11 cellular contexts compared by ENCODE assay signal in the genomic region with DNA sequence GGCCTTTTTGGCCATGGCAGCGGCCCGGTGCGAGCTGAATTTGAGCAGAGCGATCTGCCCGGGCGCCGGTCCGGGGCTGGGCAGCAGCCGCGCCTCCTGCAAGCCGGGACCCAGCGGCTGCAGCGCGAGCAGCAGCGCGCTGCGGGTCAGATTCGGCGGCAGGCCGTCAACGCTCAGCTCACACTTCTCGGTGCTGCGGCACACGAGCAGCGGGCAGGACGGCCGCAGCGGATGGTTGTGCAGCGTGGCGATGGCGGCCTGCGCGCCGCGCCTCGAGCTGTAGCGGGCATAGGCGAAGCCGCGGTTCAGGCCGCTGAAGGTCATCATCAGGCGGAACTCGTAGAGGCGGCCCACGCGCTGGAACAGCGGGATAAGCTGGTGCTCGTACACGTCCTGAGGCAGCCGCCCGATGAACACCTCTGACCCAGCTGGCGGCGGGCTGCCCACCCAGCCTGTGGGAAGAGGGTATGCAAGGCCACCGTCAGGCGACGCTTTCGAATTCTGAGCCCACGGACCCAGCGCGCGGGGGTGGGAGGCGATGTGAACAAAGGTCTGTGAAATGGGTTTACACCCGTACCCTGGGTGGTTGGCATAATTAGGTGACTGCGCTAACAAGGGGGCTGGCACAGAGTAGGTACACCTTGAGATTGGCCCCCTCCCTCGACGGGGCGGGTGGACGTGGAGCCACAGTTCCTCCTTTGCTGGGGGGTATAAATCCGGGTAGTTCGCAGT. TPM values are rescaled to one million over a fixed set of nuclear protein-coding genes. Genes with fewer than 3 reads are reported as not detected.
DNase-seq lines count a peak whose midpoint lies in the region; ATAC-seq, FAIRE-seq and TF ChIP-seq lines count a peak whose summit lies in the region.
"Had no signal": no experiment of that assay in that cellular context is flagged by ENCODE, and none has a peak within 500 bp of the region (broad histone marks: within the 10 kb centered on the region; RNA-seq: fewer than 3 reads in every experiment).

No MANE protein-coding gene starts in this region.

- TF ChIP-seq CTCF in astrocyte (IDR thresholded peaks at IDR 0.05; ENCODE audit: insufficient read depth, low read depth, low read length) (no peak), keratinocyte (optimal IDR thresholded peaks at IDR 0.05 in 1 of 3, IDR thresholded peaks at IDR 0.05 in 1 of 3, conservative IDR thresholded peaks at IDR 0.05 in 1 of 3; ENCODE audit: extremely low read depth in 1 of 3, insufficient read depth in 2 of 3, low read length in 3 of 3) (no peak), upper lobe of left lung (IDR thresholded peaks at IDR 0.05) (no peak), PC-9 (conservative IDR thresholded peaks at IDR 0.05) (no peak)

- H3K4me1 ChIP-seq in astrocyte (ENCODE audit: insufficient read depth, low read length) (no peaks in the 10 kb centered on the region), keratinocyte (ENCODE audit: control insufficient read depth, extremely low read depth, insufficient read depth, low read length) (no peaks in the 10 kb centered on the region), upper lobe of left lung (peaks cover 0 to under 1% (median 0%) of the 10 kb centered on the region in 4 donors), PC-9 (replicated peaks; ENCODE audit: insufficient read depth) (no peaks in the 10 kb centered on the region)
- H3K4me1 ChIP-seq: SJSA1 had no signal

- H3K27ac ChIP-seq in astrocyte (ENCODE audit: low read depth, low read length) = no peak overlapping the region
- H3K27ac ChIP-seq in keratinocyte (ENCODE audit: control insufficient read depth, insufficient read depth, low read length) = no peak overlapping the region
- no peak overlapping the region for H3K27ac ChIP-seq in upper lobe of left lung
- H3K27ac ChIP-seq in PC-9 = no peak overlapping the region
- H3K27ac ChIP-seq: SJSA1 had no signal

- no peaks in the 10 kb centered on the region for H3K27me3 Mint-ChIP-seq in activated naive CD4-positive, alpha-beta T cell treated with anti-CD3 and anti-CD28 coated beads, Interleukin-2, amount 10 ng/mL, durations not matched to agents 7 days and 5 days
- H3K27me3 Mint-ChIP-seq in astrocyte (ENCODE audit: low read depth, unreplicated experiment) = no peaks in the 10 kb centered on the region
- H3K27me3 Mint-ChIP-seq: CD4-positive, CD25-positive, alpha-beta regulatory T cell had no signal

- dilution Hi-C loops in keratinocyte (cut with MboI; ENCODE audit: extremely low pct_ligation_motif_present, low sequenced_read_pairs) = no loop called here

- no peaks in the 10 kb centered on the region for H3K9me3 Mint-ChIP-seq in activated naive CD4-positive, alpha-beta T cell treated with anti-CD3 and anti-CD28 coated beads, Interleukin-2, amount 10 ng/mL, durations not matched to agents 7 days and 5 days
- no peaks in the 10 kb centered on the region for H3K9me3 Mint-ChIP-seq in astrocyte (ENCODE audit: unreplicated experiment)
- H3K9me3 Mint-ChIP-seq: CD4-positive, CD25-positive, alpha-beta regulatory T cell had no signal

- intact Hi-C loops in posterior vena cava (cut with DNase I) (no loop called here), PC-9 (cut with micrococcal nuclease; ENCODE audit: unreplicated experiment) (no loop called here)

- peaks cover 3% of the 10 kb centered on the region; the same call in 1 of the 2 replicates for H3F3A ChIP-seq in PC-9 (ENCODE audit: insufficient read depth, low read depth)

- no peaks in the 10 kb centered on the region for H3K9me3 ChIP-seq in astrocyte (ENCODE audit: insufficient read depth, low read depth, low read length)
- H3K9me3 ChIP-seq in keratinocyte (ENCODE audit: control insufficient read depth, low read depth, low read length) = no peaks in the 10 kb centered on the region
- H3K9me3 ChIP-seq in upper lobe of left lung = no peaks in the 10 kb centered on the region
- no peaks in the 10 kb centered on the region for H3K9me3 ChIP-seq in PC-9 (ENCODE audit: insufficient read depth, low read depth)
- H3K9me3 ChIP-seq: SJSA1 had no signal

- H3K9me2 ChIP-seq in PC-9 (ENCODE audit: insufficient read depth) = no peaks in the 10 kb centered on the region

- no peak for FAIRE-seq in astrocyte (lab: Jason Lieb, UNC)
- no peak for FAIRE-seq in keratinocyte (lab: Jason Lieb, UNC)
- FAIRE-seq: endometrium had no signal

- H3K4me3 Mint-ChIP-seq in activated naive CD4-positive, alpha-beta T cell treated with anti-CD3 and anti-CD28 coated beads, Interleukin-2, amount 10 ng/mL, durations not matched to agents 7 days and 5 days = no peak overlapping the region
- no peak overlapping the region for H3K4me3 Mint-ChIP-seq in astrocyte (ENCODE audit: unreplicated experiment)
- H3K4me3 Mint-ChIP-seq: CD4-positive, CD25-positive, alpha-beta regulatory T cell had no signal

- TF ChIP-seq POLR2A in upper lobe of left lung (IDR thresholded peaks at IDR 0.05) = no peak

- peak overlapping the region; percentile 5 for H3K4me2 ChIP-seq in astrocyte (ENCODE audit: low read length)
- peak overlapping the region; percentile 4 for H3K4me2 ChIP-seq in keratinocyte (ENCODE audit: control insufficient read depth, extremely low read depth, insufficient read depth, low read depth, low read length)
- no peak overlapping the region for H3K4me2 ChIP-seq in PC-9

- H3K4me3 ChIP-seq in astrocyte (ENCODE audit: insufficient read depth, low read depth, low read length) (no peak overlapping the region), keratinocyte (ENCODE audit: control insufficient read depth in 2 of 3, extremely low read depth in 1 of 3, insufficient read depth in 2 of 3, low read depth in 1 of 3, low read length in 3 of 3) (no peak overlapping the region), upper lobe of left lung (peak overlapping the region in 1 of 4 donors; percentile 17), PC-9 (no peak overlapping the region)
- H3K4me3 ChIP-seq: SJSA1 had no signal

- WGBS in upper lobe of left lung, 2 donors = 88% methylated on average over 17 to 69 of the region's 70 CpGs

- H3K9me1 ChIP-seq in keratinocyte (ENCODE audit: control insufficient read depth, extremely low read depth, insufficient read depth, low read length) = no peaks in the 10 kb centered on the region

- no peak for TF ChIP-seq EP300 in upper lobe of left lung (IDR thresholded peaks at IDR 0.05)

- H3K36me3 ChIP-seq in astrocyte (ENCODE audit: insufficient read depth, low read length) = peaks cover 45% of the 10 kb centered on the region
- peaks cover 43 to 47% of the 10 kb centered on the region in 2 experiments for H3K36me3 ChIP-seq in keratinocyte (ENCODE audit: control insufficient read depth in 2 of 2, extremely low read depth in 1 of 2, insufficient read depth in 2 of 2, low read length in 2 of 2)
- peaks cover 29 to 100% (median 80%) of the 10 kb centered on the region in 4 donors for H3K36me3 ChIP-seq in upper lobe of left lung
- H3K36me3 ChIP-seq in PC-9 (ENCODE audit: low read depth) = peaks cover 23% of the 10 kb centered on the region; the same call in 1 of the 2 replicates

- H3K79me2 ChIP-seq in astrocyte (ENCODE audit: insufficient read depth, low read length) = peaks cover 18% of the 10 kb centered on the region
- H3K79me2 ChIP-seq in keratinocyte (ENCODE audit: control insufficient read depth, insufficient read depth, low read length) = peaks cover 8% of the 10 kb centered on the region
- H3K79me2 ChIP-seq in PC-9 (ENCODE audit: low read depth) = peaks cover 3% of the 10 kb centered on the region

- H4K20me1 ChIP-seq in astrocyte (ENCODE audit: insufficient read depth, low read length) (peaks cover 30% of the 10 kb centered on the region), keratinocyte (ENCODE audit: control insufficient read depth, extremely low read depth, insufficient read depth, low read length) (no peaks in the 10 kb centered on the region), PC-9 (ENCODE audit: insufficient read depth) (no peaks in the 10 kb centered on the region)

- POLR2A ChIA-PET in PC-9 (lab: Charles Lee; ENCODE audit: unreplicated experiment) = no interaction called here

- no peak overlapping the region for H2AFZ ChIP-seq in astrocyte (ENCODE audit: low read depth, low read length)
- no peak overlapping the region for H2AFZ ChIP-seq in keratinocyte (ENCODE audit: control insufficient read depth, low read length)
- H2AFZ ChIP-seq in PC-9 = no peak overlapping the region

- CTCF ChIA-PET in activated naive CD4-positive, alpha-beta T cell treated with anti-CD3 and anti-CD28 coated beads, Interleukin-2, amount 10 ng/mL, durations not matched to agents 7 days and 5 days (lab: Charles Lee) = no interaction called here
- CTCF ChIA-PET in PC-9 (lab: Charles Lee) = no interaction called here

- no peaks in the 10 kb centered on the region for H3K27me3 ChIP-seq in astrocyte (ENCODE audit: insufficient read depth, low read length)
- no peaks in the 10 kb centered on the region for H3K27me3 ChIP-seq in keratinocyte (ENCODE audit: control insufficient read depth, extremely low read depth, insufficient read depth, low read length)
- H3K27me3 ChIP-seq in upper lobe of left lung = no peaks in the 10 kb centered on the region
- no peaks in the 10 kb centered on the region for H3K27me3 ChIP-seq in PC-9 (ENCODE audit: insufficient read depth, low read depth)
- H3K27me3 ChIP-seq: SJSA1 had no signal

- no peak overlapping the region for H3K27ac Mint-ChIP-seq in activated naive CD4-positive, alpha-beta T cell treated with anti-CD3 and anti-CD28 coated beads, Interleukin-2, amount 10 ng/mL, durations not matched to agents 7 days and 5 days
- no peak overlapping the region for H3K27ac Mint-ChIP-seq in astrocyte (ENCODE audit: unreplicated experiment)
- H3K27ac Mint-ChIP-seq: CD4-positive, CD25-positive, alpha-beta regulatory T cell had no signal

- ATAC-seq in upper lobe of left lung (ENCODE audit: low FRiP score in 2 of 2) = peak in 1 of 2 donors; percentile 54

- no peak overlapping the region for H3K9ac ChIP-seq in astrocyte (ENCODE audit: low read length)
- no peak overlapping the region for H3K9ac ChIP-seq in keratinocyte (ENCODE audit: control insufficient read depth, extremely low read depth, insufficient read depth, low read length)

- peaks cover 7% of the 10 kb centered on the region for H3K4me1 Mint-ChIP-seq in activated naive CD4-positive, alpha-beta T cell treated with anti-CD3 and anti-CD28 coated beads, Interleukin-2, amount 10 ng/mL, durations not matched to agents 7 days and 5 days
- peaks cover 2% of the 10 kb centered on the region for H3K4me1 Mint-ChIP-seq in astrocyte (ENCODE audit: low read depth, unreplicated experiment)

- H3K36me3 Mint-ChIP-seq in activated naive CD4-positive, alpha-beta T cell treated with anti-CD3 and anti-CD28 coated beads, Interleukin-2, amount 10 ng/mL, durations not matched to agents 7 days and 5 days = peaks cover 56% of the 10 kb centered on the region
- peaks cover 29% of the 10 kb centered on the region for H3K36me3 Mint-ChIP-seq in astrocyte (ENCODE audit: low read depth, unreplicated experiment)

- no TSS peak for BruUV-seq in PC-9 (replicated peaks; lab: Mats Ljungman, UMichigan)

- DNase-seq in activated naive CD4-positive, alpha-beta T cell treated with anti-CD3 and anti-CD28 coated beads, Interleukin-2, amount 10 ng/mL, durations not matched to agents 7 days and 5 days = peak; percentile 45
- DNase-seq in activated naive CD4-positive, alpha-beta T cell treated with anti-CD3 and anti-CD28 coated beads, Interleukin-2, amount 50 U/mL, for 16 hours = no peak
- no peak for DNase-seq in astrocyte (ENCODE audit: low read depth)
- DNase-seq in keratinocyte (ENCODE audit: low read depth, low spot score) = no peak
- peak; percentile 49 to 82 for DNase-seq in upper lobe of left lung
- no peak for DNase-seq in posterior vena cava (ENCODE audit: low spot score)
- DNase-seq in PC-9 = no peak
- no peak for DNase-seq in middle frontal gyrus (ENCODE audit: extremely low spot score, low spot score)
- DNase-seq: CD4-positive, CD25-positive, alpha-beta regulatory T cell had no signal

RNA-seq across cellular contexts. Expression of a gene that starts 0.8 kb away (rescaled TPM):
- total RNA-seq in astrocyte = 1.4 and 1.7 TPM in 2 replicates
- polyA plus RNA-seq in keratinocyte = 0.22 to 0.48 TPM (median 0.23 TPM) in 3 replicates
- polyA plus RNA-seq in keratinocyte (2011; ENCODE audit: low read depth) = not detected
- polyA plus RNA-seq in keratinocyte (2011; cell fraction: cytosol; rRNA removed) = 0.09 and 0.13 TPM in 2 replicates
- 1.4 and 1.7 TPM in 2 replicates for polyA plus RNA-seq in keratinocyte (2011; cell fraction: nucleus; rRNA removed)
- polyA plus RNA-seq in keratinocyte (2012; ENCODE audit: low replicate concordance) = 0.13 TPM in 1 of 2 replicates, not detected in the other
- polyA minus RNA-seq in keratinocyte = 0.20 TPM in 1 of 3 replicates, not detected in the others
- not detected for polyA minus RNA-seq in keratinocyte (2011; cell fraction: cytosol; rRNA and poly(A)+ RNA removed)
- polyA minus RNA-seq in keratinocyte (2011; cell fraction: nucleus; rRNA and poly(A)+ RNA removed) = 0.32 and 0.62 TPM in 2 replicates
- total RNA-seq in upper lobe of left lung = 1 to 10 TPM in 5 of 6 donors, under 1 TPM in 1; 0.92 to 3.6 (median 1.6) TPM
- under 1 TPM; 0.52 to 0.56 TPM for total RNA-seq in posterior vena cava
- 1.2 and 2.0 TPM in 2 replicates for total RNA-seq in PC-9 (2021)
- polyA plus RNA-seq: CD4-positive, CD25-positive, alpha-beta regulatory T cell had no signal

RNA-seq across cellular contexts. Expression of a gene that starts 7.9 kb away (rescaled TPM):
- total RNA-seq in astrocyte (28.8 and 31.2 TPM in 2 replicates), upper lobe of left lung (10 to 100 TPM; 23.2 to 44.0 (median 24.5) TPM), posterior vena cava (10 to 100 TPM; 13.0 to 14.9 TPM), PC-9 (2021) (37.9 and 39.2 TPM in 2 replicates)
- polyA plus RNA-seq in keratinocyte = 21.6 to 29.3 TPM (median 22.1 TPM) in 3 replicates
- polyA plus RNA-seq in keratinocyte (2011; ENCODE audit: low read depth) = 6.8 TPM
- 18.5 and 19.9 TPM in 2 replicates for polyA plus RNA-seq in keratinocyte (2011; cell fraction: cytosol; rRNA removed)
- 40.0 and 43.7 TPM in 2 replicates for polyA plus RNA-seq in keratinocyte (2011; cell fraction: nucleus; rRNA removed)
- polyA plus RNA-seq in keratinocyte (2012; ENCODE audit: low replicate concordance) = 20.5 and 23.3 TPM in 2 replicates
- 20.4 to 24.2 TPM (median 20.9 TPM) in 3 replicates for polyA minus RNA-seq in keratinocyte
- polyA minus RNA-seq in keratinocyte (2011; cell fraction: cytosol; rRNA and poly(A)+ RNA removed) = 24.2 TPM
- 13.6 and 17.0 TPM in 2 replicates for polyA minus RNA-seq in keratinocyte (2011; cell fraction: nucleus; rRNA and poly(A)+ RNA removed)

RNA-seq across cellular contexts. Expression of a gene that starts 18.5 kb away (rescaled TPM):
- total RNA-seq in astrocyte (84.6 and 95.2 TPM in 2 replicates), upper lobe of left lung (10 to 100 TPM; 40.7 to 57.6 (median 44.6) TPM), posterior vena cava (10 to 100 TPM; 38.0 to 48.2 TPM), PC-9 (2021) (52.0 and 64.3 TPM in 2 replicates)
- 72.0 to 115 TPM (median 87.8 TPM) in 3 replicates for polyA plus RNA-seq in keratinocyte
- 114 TPM for polyA plus RNA-seq in keratinocyte (2011; ENCODE audit: low read depth)
- polyA plus RNA-seq in keratinocyte (2011; cell fraction: cytosol; rRNA removed) = 78.1 and 84.1 TPM in 2 replicates
- polyA plus RNA-seq in keratinocyte (2011; cell fraction: nucleus; rRNA removed) = 124 and 130 TPM in 2 replicates
- polyA plus RNA-seq in keratinocyte (2012; ENCODE audit: low replicate concordance) = 62.8 and 95.0 TPM in 2 replicates
- 36.5 to 103 TPM (median 75.3 TPM) in 3 replicates for polyA minus RNA-seq in keratinocyte
- polyA minus RNA-seq in keratinocyte (2011; cell fraction: cytosol; rRNA and poly(A)+ RNA removed) = 53.5 TPM
- polyA minus RNA-seq in keratinocyte (2011; cell fraction: nucleus; rRNA and poly(A)+ RNA removed) = 33.3 and 47.4 TPM in 2 replicates

RNA-seq across cellular contexts. Expression of a gene that starts 18.6 kb away (rescaled TPM):
- 26.5 and 29.9 TPM in 2 replicates for total RNA-seq in astrocyte
- 36.8 to 44.5 TPM (median 40.3 TPM) in 3 replicates for polyA plus RNA-seq in keratinocyte
- polyA plus RNA-seq in keratinocyte (2011; ENCODE audit: low read depth) = 29.9 TPM
- polyA plus RNA-seq in keratinocyte (2011; cell fraction: cytosol; rRNA removed) = 27.1 and 39.2 TPM in 2 replicates
- polyA plus RNA-seq in keratinocyte (2011; cell fraction: nucleus; rRNA removed) = 59.2 and 66.5 TPM in 2 replicates
- 25.6 and 26.5 TPM in 2 replicates for polyA plus RNA-seq in keratinocyte (2012; ENCODE audit: low replicate concordance)
- 6.0 to 35.7 TPM (median 24.8 TPM) in 3 replicates for polyA minus RNA-seq in keratinocyte
- polyA minus RNA-seq in keratinocyte (2011; cell fraction: cytosol; rRNA and poly(A)+ RNA removed) = 18.6 TPM
- polyA minus RNA-seq in keratinocyte (2011; cell fraction: nucleus; rRNA and poly(A)+ RNA removed) = 23.5 and 30.6 TPM in 2 replicates
- total RNA-seq in upper lobe of left lung = 100 to 1,000 TPM in 1 of 6 donors, 10 to 100 TPM in 5; 19.7 to 136 (median 24.2) TPM
- total RNA-seq in posterior vena cava = 10 to 100 TPM; 16.8 to 19.2 TPM
- total RNA-seq in PC-9 (2021) = 28.8 and 31.1 TPM in 2 replicates

RNA-seq across cellular contexts. Expression of a gene that starts 25.0 kb away (rescaled TPM):
- total RNA-seq in astrocyte (67.3 and 71.6 TPM in 2 replicates), upper lobe of left lung (100 to 1,000 TPM in 2 of 6 donors, 10 to 100 TPM in 4; 72.2 to 153 (median 83.5) TPM), posterior vena cava (10 to 100 TPM; 63.1 to 70.3 TPM), PC-9 (2021) (74.2 and 86.7 TPM in 2 replicates)
- polyA plus RNA-seq in keratinocyte = 76.4 to 119 TPM (median 118 TPM) in 3 replicates
- 156 TPM for polyA plus RNA-seq in keratinocyte (2011; ENCODE audit: low read depth)
- 80.0 and 83.2 TPM in 2 replicates for polyA plus RNA-seq in keratinocyte (2011; cell fraction: cytosol; rRNA removed)
- 95.3 and 118 TPM in 2 replicates for polyA plus RNA-seq in keratinocyte (2011; cell fraction: nucleus; rRNA removed)
- 63.2 and 83.7 TPM in 2 replicates for polyA plus RNA-seq in keratinocyte (2012; ENCODE audit: low replicate concordance)
- 41.4 to 48.4 TPM (median 42.1 TPM) in 3 replicates for polyA minus RNA-seq in keratinocyte
- polyA minus RNA-seq in keratinocyte (2011; cell fraction: cytosol; rRNA and poly(A)+ RNA removed) = 29.5 TPM
- 21.9 and 33.9 TPM in 2 replicates for polyA minus RNA-seq in keratinocyte (2011; cell fraction: nucleus; rRNA and poly(A)+ RNA removed)

Comparison
In these comparisons a context has a peak if more than half of its experiments do, and no peak if none do; other contexts are left out.
1. DNase-seq: peak in activated naive CD4-positive, alpha-beta T cell treated with anti-CD3 and anti-CD28 coated beads, Interleukin-2, amount 10 ng/mL, durations not matched to agents 7 days and 5 days (single experiment) and upper lobe of left lung (2 of 2); none in activated naive CD4-positive, alpha-beta T cell treated with anti-CD3 and anti-CD28 coated beads, Interleukin-2, amount 50 U/mL, for 16 hours (single experiment), astrocyte (single experiment), keratinocyte (single experiment), posterior vena cava (single experiment), PC-9 (0 of 2) and middle frontal gyrus (single experiment).